ENCODE assay signal across 8 cellular contexts in the genomic region with DNA sequence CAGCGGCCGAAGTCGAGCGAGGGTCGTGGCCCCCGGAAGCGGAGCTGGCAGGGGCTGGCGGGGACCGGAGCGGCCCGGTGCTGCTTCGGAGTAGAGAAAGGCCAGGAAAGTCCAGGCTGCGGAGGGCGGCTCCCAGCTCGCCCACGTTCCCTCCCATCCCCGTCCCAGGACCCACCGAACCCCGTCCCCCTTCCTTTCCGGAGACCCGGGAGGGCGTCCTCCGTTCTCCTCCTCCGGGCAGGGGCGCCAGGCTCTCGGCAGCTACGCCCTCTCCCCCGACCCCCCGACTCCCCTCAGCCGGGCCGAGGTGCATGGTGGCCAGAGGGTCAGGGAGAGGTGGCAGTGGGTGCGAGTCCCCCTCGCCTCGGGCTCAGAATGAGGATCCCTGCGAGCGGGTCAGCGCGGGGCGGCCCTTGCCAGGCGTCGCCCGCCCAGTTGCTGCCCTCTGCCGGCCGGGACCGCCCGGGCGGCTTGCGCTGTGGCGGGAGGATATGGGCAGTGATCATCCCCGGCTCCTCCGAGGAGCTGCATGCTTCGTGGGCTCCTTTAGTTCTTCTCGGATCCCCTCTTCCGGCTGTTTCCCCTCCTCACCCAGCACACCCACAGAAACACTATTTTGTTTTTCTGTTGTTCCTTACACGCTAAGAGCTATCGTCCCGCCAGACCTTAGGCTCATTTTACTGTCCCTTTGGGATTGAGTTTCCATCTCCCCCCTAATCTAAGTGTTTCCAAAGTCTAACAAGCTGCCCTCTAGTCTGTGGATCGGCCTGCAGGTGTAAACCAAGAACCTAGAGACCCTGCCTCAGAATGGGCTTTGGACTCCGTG. TPM values are rescaled to one million over a fixed set of nuclear protein-coding genes. Genes with fewer than 3 reads are reported as not detected.
DNase-seq lines count a peak whose midpoint lies in the region; ATAC-seq and TF ChIP-seq lines count a peak whose summit lies in the region.

No MANE protein-coding gene starts in this region.

- peak overlapping the region; percentile 69 for H3K4me3 Mint-ChIP-seq in dendritic cell treated with granulocyte-macrophage colony-stimulating factor and Interleukin-4, amounts not matched to agents 40 ng/mL and 50 ng/mL, for 4 days

- ATAC-seq in left lobe of liver = peak; percentile 98

- no peak overlapping the region for H3K27ac ChIP-seq in VCaP

- H3K27ac Mint-ChIP-seq in dendritic cell treated with granulocyte-macrophage colony-stimulating factor and Interleukin-4, amounts not matched to agents 40 ng/mL and 50 ng/mL, for 4 days = no peak overlapping the region

- no peaks in the 10 kb centered on the region for H3K36me3 Mint-ChIP-seq in dendritic cell treated with granulocyte-macrophage colony-stimulating factor and Interleukin-4, amounts not matched to agents 40 ng/mL and 50 ng/mL, for 4 days (ENCODE audit: low read depth)

- DNase-seq in Caki2 (ENCODE audit: low read depth) (peak; percentile 19), HK-2 (ENCODE audit: unreplicated experiment) (peak; percentile 44), left lobe of liver (ENCODE audit: low spot score) (peak; percentile 68), NCI-H1092 treated with DMSO at 0.1 percent for 48 hours (lab: John Stamatoyannopoulos, UW) (no peak), KG1 (lab: John Stamatoyannopoulos, UW) (no peak)
- DNase-seq in stimulated activated CD4-positive, alpha-beta T cell treated with anti-CD3 and anti-CD28 coated beads, Interleukin-1b, Interleukin-23, amount 100 ng/mL, for 24 hours (ENCODE audit: low read depth in 4 of 4, low spot score in 1 of 4) = peak in 3 of 4 experiments; percentile 6 to 28 (median 25)

- peaks cover 67% of the 10 kb centered on the region for H3K27me3 Mint-ChIP-seq in dendritic cell treated with granulocyte-macrophage colony-stimulating factor and Interleukin-4, amounts not matched to agents 40 ng/mL and 50 ng/mL, for 4 days

- in situ Hi-C loops in Caki2 (cut with HindIII; ENCODE audit: low pct_unique_long_range_greater_than_20kb, low sequenced_read_pairs) = no loop called here

- no peaks in the 10 kb centered on the region for H3K9me3 Mint-ChIP-seq in dendritic cell treated with granulocyte-macrophage colony-stimulating factor and Interleukin-4, amounts not matched to agents 40 ng/mL and 50 ng/mL, for 4 days

- H3K4me1 Mint-ChIP-seq in dendritic cell treated with granulocyte-macrophage colony-stimulating factor and Interleukin-4, amounts not matched to agents 40 ng/mL and 50 ng/mL, for 4 days (ENCODE audit: low read depth) = peaks cover 13% of the 10 kb centered on the region

- TF ChIP-seq CTCF in VCaP (conservative IDR thresholded peaks at IDR 0.05) = peak; percentile 75

- intact Hi-C loops in dendritic cell treated with granulocyte-macrophage colony-stimulating factor and Interleukin-4, amounts not matched to agents 40 ng/mL and 50 ng/mL, for 4 days (cut with micrococcal nuclease) = no loop called here

RNA-seq across cellular contexts. Expression of a gene that starts 0.7 kb away (rescaled TPM):
- total RNA-seq in Caki2 (2014; rRNA removed; shearing (Covaris generic); ENCODE audit: low replicate concordance) = 0.81 and 18.9 TPM in 2 replicates
- total RNA-seq in left lobe of liver = 29.0 TPM

Comparison
In these comparisons a context has a peak if more than half of its experiments do, and no peak if none do; other contexts are left out.
1. DNase-seq: peak in Caki2 (single experiment), HK-2 (single experiment), left lobe of liver (single experiment) and stimulated activated CD4-positive, alpha-beta T cell treated with anti-CD3 and anti-CD28 coated beads, Interleukin-1b, Interleukin-23, amount 100 ng/mL, for 24 hours (3 of 4); none in NCI-H1092 treated with DMSO at 0.1 percent for 48 hours (single experiment) and KG1 (single experiment).